In the genomic region with DNA sequence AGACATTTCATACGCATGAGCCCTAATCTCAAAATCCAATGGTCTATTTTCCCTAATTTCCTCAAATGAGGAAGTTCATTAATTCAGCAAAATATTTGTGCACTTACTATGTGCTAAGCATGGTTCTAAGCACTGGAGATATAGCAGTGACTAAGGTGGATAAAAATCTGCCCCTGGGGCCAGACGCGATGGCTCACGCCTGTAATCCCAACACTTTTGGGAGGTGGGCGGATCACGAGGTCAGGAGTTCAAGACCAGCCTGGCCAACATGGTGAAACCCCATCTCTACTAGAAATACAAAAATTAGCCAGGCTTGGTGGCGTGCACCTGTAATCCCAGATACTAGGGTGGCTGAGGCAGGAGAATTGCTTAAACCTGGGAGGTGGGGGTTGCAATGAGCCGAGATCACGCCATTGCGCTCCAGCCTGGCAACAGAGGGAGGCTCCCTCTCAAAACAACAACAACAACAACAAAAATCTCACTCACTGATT, we compare ENCODE assay signal across 14 cellular contexts. TPM values are rescaled to one million over a fixed set of nuclear protein-coding genes. Genes with fewer than 3 reads are reported as not detected.
DNase-seq lines count a peak whose midpoint lies in the region; ATAC-seq and TF ChIP-seq lines count a peak whose summit lies in the region.
"Had no signal": no experiment of that assay in that cellular context is flagged by ENCODE, and none has a peak within 500 bp of the region (broad histone marks: within the 10 kb centered on the region; RNA-seq: fewer than 3 reads in every experiment).

No MANE protein-coding gene starts in this region.

- POLR2A ChIA-PET in activated CD4-positive, alpha-beta T cell treated with anti-CD3 and anti-CD28 coated beads for 36 hours (lab: Charles Lee), result no interaction called here
- POLR2A ChIA-PET in Caco-2 (lab: Charles Lee), result no interaction called here

- in situ Hi-C loops in gastrocnemius medialis (cut with MboI; ENCODE audit: low sequenced_read_pairs in 4 of 4), result no loop called here

- H3K36me3 ChIP-seq in gastrocnemius medialis, result peaks cover 0 to 22% of the 10 kb centered on the region in 2 donors
- peaks cover 3% of the 10 kb centered on the region for H3K36me3 ChIP-seq in Caco-2 (ENCODE audit: control insufficient read depth, insufficient read depth, low read length)
- H3K36me3 ChIP-seq: uterus had no signal

- H3K27ac Mint-ChIP-seq in activated CD4-positive, alpha-beta T cell treated with anti-CD3 and anti-CD28 coated beads for 36 hours, result peak overlapping the region; percentile 69
- H3K27ac Mint-ChIP-seq in Caco-2 (ENCODE audit: unreplicated experiment), result no peak overlapping the region

- intact Hi-C loops in activated CD4-positive, alpha-beta T cell treated with anti-CD3 and anti-CD28 coated beads for 36 hours (cut with DNase I, micrococcal nuclease), result no loop called here
- intact Hi-C loops in gastrocnemius medialis (cut with DNase I; ENCODE audit: low total_unique reads) (no loop called here), Caco-2 (cut with micrococcal nuclease; ENCODE audit: unreplicated experiment) (no loop called here)

- no peak for DNase-seq in activated CD4-positive, alpha-beta T cell treated with anti-CD3 and anti-CD28 coated beads for 36 hours
- no peak for DNase-seq in activated CD4-positive, alpha-beta T cell treated with anti-CD3 and anti-CD28 coated beads for 1 hour
- DNase-seq in OCI-M1 (lab: John Stamatoyannopoulos, UW) (peak; percentile 69), epithelial cell of esophagus (ENCODE audit: low read depth) (peak; percentile 83), gastrocnemius medialis (no peak), germinal center (ENCODE audit: low spot score) (no peak), Caco-2 (no peak)
- DNase-seq: activated CD4-positive, CD25-positive, alpha-beta regulatory T cell treated with anti-CD3 and anti-CD28 coated beads, Interleukin-2, amount 50 U/mL, for 72 hours; activated naive CD4-positive, alpha-beta T cell treated with anti-CD3 and anti-CD28 coated beads, Interleukin-2, amount 50 U/mL, for 16 hours; naive B cell; NCI-H446 treated with DMSO at 0.1 percent for 48 hours; uterus had no signal

- H3K9me3 ChIP-seq in gastrocnemius medialis, result no peaks in the 10 kb centered on the region
- H3K9me3 ChIP-seq in Caco-2, result no peaks in the 10 kb centered on the region
- H3K9me3 ChIP-seq: A549, uterus had no signal

- peaks cover 25% of the 10 kb centered on the region for H3K4me1 Mint-ChIP-seq in activated CD4-positive, alpha-beta T cell treated with anti-CD3 and anti-CD28 coated beads for 36 hours
- H3K4me1 Mint-ChIP-seq in Caco-2 (ENCODE audit: low read depth, unreplicated experiment), result peaks cover 6% of the 10 kb centered on the region

- no peak overlapping the region for H3K4me3 Mint-ChIP-seq in activated CD4-positive, alpha-beta T cell treated with anti-CD3 and anti-CD28 coated beads for 36 hours
- no peak overlapping the region for H3K4me3 Mint-ChIP-seq in Caco-2 (ENCODE audit: unreplicated experiment)
- H3K4me3 Mint-ChIP-seq: naive B cell had no signal

- H3K4me1 ChIP-seq in gastrocnemius medialis, result peaks cover 22 to 27% of the 10 kb centered on the region in 2 donors
- H3K4me1 ChIP-seq in Caco-2, result no peaks in the 10 kb centered on the region
- H3K4me1 ChIP-seq: A549, uterus had no signal

- TF ChIP-seq CTCF in epithelial cell of esophagus (IDR thresholded peaks at IDR 0.05; ENCODE audit: insufficient read depth, low read depth, low read length, missing control alignments), result no peak
- no peak for TF ChIP-seq CTCF in gastrocnemius medialis (IDR thresholded peaks at IDR 0.05 in 4 of 5, conservative IDR thresholded peaks at IDR 0.05 in 1 of 5)
- no peak for TF ChIP-seq CTCF in Caco-2 (IDR thresholded peaks at IDR 0.05; ENCODE audit: insufficient read depth in 1 of 2, low read depth in 1 of 2, low read length in 1 of 2, severe bottlenecking in 1 of 2, unreplicated experiment in 1 of 2)

- TF ChIP-seq POLR2A in gastrocnemius medialis (IDR thresholded peaks at IDR 0.05), result no peak

- no peaks in the 10 kb centered on the region for H3K27me3 Mint-ChIP-seq in activated CD4-positive, alpha-beta T cell treated with anti-CD3 and anti-CD28 coated beads for 36 hours
- no peaks in the 10 kb centered on the region for H3K27me3 Mint-ChIP-seq in Caco-2 (ENCODE audit: insufficient read depth, unreplicated experiment)
- H3K27me3 Mint-ChIP-seq: naive B cell had no signal

- no peak overlapping the region for H3K4me3 ChIP-seq in epithelial cell of esophagus (ENCODE audit: low read length)
- H3K4me3 ChIP-seq in gastrocnemius medialis, result no peak overlapping the region
- no peak overlapping the region for H3K4me3 ChIP-seq in Caco-2 (ENCODE audit: low read depth, low read length)
- H3K4me3 ChIP-seq: A549, uterus had no signal

- no peak for ATAC-seq in activated CD4-positive, alpha-beta T cell treated with anti-CD3 and anti-CD28 coated beads for 36 hours
- ATAC-seq in gastrocnemius medialis (no peak), GM19463 (IDR thresholded peaks at IDR 0.05; ENCODE audit: unreplicated experiment) (no peak)
- ATAC-seq: A549 had no signal

- peak overlapping the region in 3 of 4 donors; percentile 57 to 68 (median 67) for H3K27ac ChIP-seq in gastrocnemius medialis
- H3K27ac ChIP-seq: A549, uterus had no signal

- BruUV-seq in Caco-2 (replicated peaks; lab: Mats Ljungman, UMichigan), result no TSS peak

- H3K27me3 ChIP-seq in gastrocnemius medialis (no peaks in the 10 kb centered on the region), Caco-2 (replicated peaks; ENCODE audit: control insufficient read depth, insufficient read depth, low read length) (no peaks in the 10 kb centered on the region)
- H3K27me3 ChIP-seq: uterus had no signal

- CTCF ChIA-PET in activated CD4-positive, alpha-beta T cell treated with anti-CD3 and anti-CD28 coated beads for 36 hours (lab: Charles Lee), result interaction anchor here (0.7 kb wide), 1 partner anchor 74 kb away, joined by 3 read pairs; no protein-coding TSS in a partner anchor
- CTCF ChIA-PET in Caco-2 (lab: Charles Lee), result no interaction called here

- H3K36me3 Mint-ChIP-seq in activated CD4-positive, alpha-beta T cell treated with anti-CD3 and anti-CD28 coated beads for 36 hours (ENCODE audit: low read depth), result peaks cover 24% of the 10 kb centered on the region
- H3K36me3 Mint-ChIP-seq in Caco-2 (ENCODE audit: insufficient read depth, unreplicated experiment), result peaks cover 39% of the 10 kb centered on the region

- H3K9me3 Mint-ChIP-seq in activated CD4-positive, alpha-beta T cell treated with anti-CD3 and anti-CD28 coated beads for 36 hours (ENCODE audit: low read depth), result no peaks in the 10 kb centered on the region
- H3K9me3 Mint-ChIP-seq in Caco-2 (ENCODE audit: unreplicated experiment), result no peaks in the 10 kb centered on the region
- H3K9me3 Mint-ChIP-seq: naive B cell had no signal

RNA-seq across cellular contexts. Expression of a gene that starts 4.3 kb away (rescaled TPM):
- total RNA-seq in activated CD4-positive, alpha-beta T cell treated with anti-CD3 and anti-CD28 coated beads for 36 hours, result 10 to 100 TPM; 30.2 to 31.5 TPM
- total RNA-seq in gastrocnemius medialis (10 to 100 TPM; 32.4 to 43.1 (median 40.1) TPM), Caco-2 (2022) (38.6 and 41.0 TPM in 2 replicates)

RNA-seq across cellular contexts. Expression of a gene that starts 34.8 kb away (rescaled TPM):
- 10 to 100 TPM; 52.5 to 71.6 TPM for total RNA-seq in activated CD4-positive, alpha-beta T cell treated with anti-CD3 and anti-CD28 coated beads for 36 hours
- 100 to 1,000 TPM; 176 to 282 (median 217) TPM for total RNA-seq in gastrocnemius medialis
- total RNA-seq in Caco-2 (2022), result 73.9 and 74.1 TPM in 2 replicates

RNA-seq across cellular contexts. Expression of a gene that starts 48.1 kb away (rescaled TPM):
- 10 to 100 TPM; 15.7 to 16.3 TPM for total RNA-seq in activated CD4-positive, alpha-beta T cell treated with anti-CD3 and anti-CD28 coated beads for 36 hours
- 1 to 10 TPM; 1.1 to 2.6 (median 1.4) TPM for total RNA-seq in gastrocnemius medialis
- total RNA-seq in Caco-2 (2022), result not detected in 2 replicates

Comparison
In these comparisons a context has a peak if more than half of its experiments do, and no peak if none do; other contexts are left out.
1. DNase-seq: peak in OCI-M1 (single experiment) and epithelial cell of esophagus (single experiment); none in activated CD4-positive, alpha-beta T cell treated with anti-CD3 and anti-CD28 coated beads for 36 hours (single experiment), activated CD4-positive, alpha-beta T cell treated with anti-CD3 and anti-CD28 coated beads for 1 hour (single experiment), gastrocnemius medialis (0 of 2), germinal center (single experiment) and Caco-2 (0 of 2).
2. RNA of a gene that starts 48.1 kb away (total RNA-seq): 15.7 to 16.3 TPM in activated CD4-positive, alpha-beta T cell treated with anti-CD3 and anti-CD28 coated beads for 36 hours; 1.1 to 2.6 TPM in gastrocnemius medialis and not detected in Caco-2; every median in the first group is over 4 times any median in the second.